11 cellular contexts compared by ENCODE assay signal in genomic region chr17:17820457-17821158, GRCh38. TPM values are rescaled to one million over a fixed set of nuclear protein-coding genes. Genes with fewer than 3 reads are reported as not detected.
DNase-seq lines count a peak whose midpoint lies in the region; ATAC-seq, FAIRE-seq and TF ChIP-seq lines count a peak whose summit lies in the region.
"Had no signal": no experiment of that assay in that cellular context is flagged by ENCODE, and none has a peak within 500 bp of the region (broad histone marks: within the 10 kb centered on the region; RNA-seq: fewer than 3 reads in every experiment).

No MANE protein-coding gene starts in this region.

- H3K4me3 ChIP-seq in PC-9 (no peak overlapping the region), colonic mucosa (no peak overlapping the region)
- H3K4me3 ChIP-seq: cardiac muscle cell had no signal

- peaks cover 81% of the 10 kb centered on the region for H3K79me2 ChIP-seq in PC-9 (ENCODE audit: low read depth)

- peaks cover 45% of the 10 kb centered on the region for H3K36me3 ChIP-seq in PC-9 (ENCODE audit: low read depth)
- H3K36me3 ChIP-seq in colonic mucosa, result peaks cover 25% of the 10 kb centered on the region
- H3K36me3 ChIP-seq: cardiac muscle cell had no signal

- no peak for TF ChIP-seq CTCF in PC-9 (conservative IDR thresholded peaks at IDR 0.05)
- TF ChIP-seq CTCF in colonic mucosa (IDR thresholded peaks at IDR 0.05), result no peak

- TF ChIP-seq POLR2A in GM12891 (IDR thresholded peaks at IDR 0.05; ENCODE audit: low read depth, low read length), result no peak

- peaks cover 69% of the 10 kb centered on the region for H4K20me1 ChIP-seq in PC-9 (ENCODE audit: insufficient read depth)

- H3K27me3 ChIP-seq in PC-9 (ENCODE audit: insufficient read depth, low read depth) (no peaks in the 10 kb centered on the region), colonic mucosa (no peaks in the 10 kb centered on the region)
- H3K27me3 ChIP-seq: cardiac muscle cell had no signal

- H3K4me1 ChIP-seq in PC-9 (replicated peaks; ENCODE audit: insufficient read depth) (peaks cover 73% of the 10 kb centered on the region), colonic mucosa (peaks cover 56% of the 10 kb centered on the region)

- H3K4me2 ChIP-seq in PC-9, result peak overlapping the region; percentile 92

- H2AFZ ChIP-seq in PC-9, result no peak overlapping the region

- CTCF ChIA-PET in PC-9 (lab: Charles Lee), result interaction anchor here (0.6 to 1.6 kb wide), 3 partner anchors 9 to 229 kb away, joined by 3 to 6 read pairs (median 4); no protein-coding TSS in a partner anchor

- H3K9me2 ChIP-seq in PC-9 (ENCODE audit: insufficient read depth), result no peaks in the 10 kb centered on the region

- no peak for ATAC-seq in GM18519 (IDR thresholded peaks at IDR 0.05; ENCODE audit: low FRiP score, unreplicated experiment)
- no peak for ATAC-seq in HG02981 (IDR thresholded peaks at IDR 0.05; ENCODE audit: unreplicated experiment)
- no peak for ATAC-seq in SK-N-SH treated with all-trans-retinoic acid at 6 μM for 48 hours

- DNase-seq in GM12891 (ENCODE audit: insufficient read length, low spot score), result no peak
- DNase-seq in PC-9, result no peak
- no peak for DNase-seq in colonic mucosa
- peak; percentile 70 for DNase-seq in pons (ENCODE audit: low spot score)
- no peak for DNase-seq in DMS153 (lab: John Stamatoyannopoulos, UW)
- DNase-seq: NCI-H187 had no signal

- H3K9me3 ChIP-seq in PC-9 (ENCODE audit: insufficient read depth, low read depth), result no peaks in the 10 kb centered on the region
- H3K9me3 ChIP-seq in colonic mucosa, result no peaks in the 10 kb centered on the region
- H3K9me3 ChIP-seq: lower lobe of right lung had no signal

- FAIRE-seq in GM12891 (lab: Jason Lieb, UNC), result peak; percentile 62

- H3F3A ChIP-seq in PC-9 (ENCODE audit: insufficient read depth, low read depth), result peaks cover 74% of the 10 kb centered on the region

- H3K27ac ChIP-seq in PC-9 (peak overlapping the region; percentile 45), colonic mucosa (peak overlapping the region; percentile 32)
- H3K27ac ChIP-seq: cardiac muscle cell, lower lobe of right lung had no signal

- intact Hi-C loops in PC-9 (cut with micrococcal nuclease; ENCODE audit: unreplicated experiment), result loop anchor here (5.0 kb wide), 1 partner anchor 217 kb away; the partner anchor contains the start of genes ATPAF2 and GID4
- intact Hi-C loops in colonic mucosa (cut with DNase I), result no loop called here

- BruUV-seq in PC-9 (replicated peaks; lab: Mats Ljungman, UMichigan), result no TSS peak

- POLR2A ChIA-PET in PC-9 (lab: Charles Lee; ENCODE audit: unreplicated experiment), result interaction anchor here (0.6 to 1.2 kb wide), 3 partner anchors 15 to 152 kb away, joined by 4 to 9 read pairs (median 5); partner anchors contain the start of gene DRC3

- H3K9ac ChIP-seq in colonic mucosa (ENCODE audit: low read depth in 2 of 2, low read length in 2 of 2), result peak overlapping the region in 1 of 2 donors; percentile 4

TF ChIP-seq in GM12891, 5 proteins besides CTCF, POLR2A, EP300 and RAD21:
- TF ChIP-seq TAF1 (IDR thresholded peaks at IDR 0.05; ENCODE audit: low read depth, low read length) (no peak), SPI1 (IDR thresholded peaks at IDR 0.05; ENCODE audit: low read depth, low read length) (no peak), POLR2AphosphoS5 (IDR thresholded peaks at IDR 0.05; ENCODE audit: low read depth, low read length) (no peak), POU2F2 (IDR thresholded peaks at IDR 0.05; ENCODE audit: low read depth, low read length) (no peak), PAX5 (IDR thresholded peaks at IDR 0.05; ENCODE audit: insufficient read depth, low read length, severe bottlenecking) (no peak)

TF ChIP-seq in SK-N-SH treated with all-trans-retinoic acid at 6 μM for 48 hours, 23 proteins besides CTCF, POLR2A, EP300 and RAD21:
- TF ChIP-seq TOX (CRISPR knock-in tag; IDR thresholded peaks at IDR 0.05; ENCODE audit: borderline replicate concordance) (no peak), RARB (CRISPR knock-in tag; IDR thresholded peaks at IDR 0.05) (no peak), ZFP3 (CRISPR knock-in tag; IDR thresholded peaks at IDR 0.05) (no peak), ARNTL (CRISPR knock-in tag; IDR thresholded peaks at IDR 0.05; ENCODE audit: borderline replicate concordance, low read depth) (no peak), SNAI2 (CRISPR knock-in tag; IDR thresholded peaks at IDR 0.05) (no peak), ISL1 (CRISPR knock-in tag; IDR thresholded peaks at IDR 0.05) (no peak)

RNA-seq across cellular contexts. Expression of gene SREBF1, which starts 16.2 kb away (rescaled TPM):
- 16.7 TPM for polyA plus RNA-seq in GM12891 (2012; ENCODE audit: low read depth, missing spikeins)
- total RNA-seq in PC-9 (2021), result 243 and 360 TPM in 2 replicates
- total RNA-seq in colonic mucosa, result 100 to 1,000 TPM; 170 to 174 TPM
